Comparison of ENCODE assay signal across 17 cellular contexts in genomic region chr6:29946380-29946779, GRCh38. TPM values are rescaled to one million over a fixed set of nuclear protein-coding genes. Genes with fewer than 3 reads are reported as not detected.
DNase-seq lines count a peak whose midpoint lies in the region; ATAC-seq, FAIRE-seq and TF ChIP-seq lines count a peak whose summit lies in the region.
"Had no signal": no experiment of that assay in that cellular context is flagged by ENCODE, and none has a peak within 500 bp of the region (broad histone marks: within the 10 kb centered on the region; RNA-seq: fewer than 3 reads in every experiment).

No MANE protein-coding gene starts in this region.

- no peaks in the 10 kb centered on the region for H3K9me3 Mint-ChIP-seq in activated T-cell treated with anti-CD3 and anti-CD28 coated beads, Interleukin-2, amount 50 U/mL, for 72 hours
- no peaks in the 10 kb centered on the region for H3K9me3 Mint-ChIP-seq in stimulated activated effector memory CD8-positive, alpha-beta T cell treated with anti-CD3 and anti-CD28 coated beads, Interleukin-12 subunit alpha, Interleukin-12 subunit beta, amount 100 ng/mL, for 72 hours
- H3K9me3 Mint-ChIP-seq: WTC11 had no signal

- BruUV-seq in GM12878 (replicated peaks; lab: Mats Ljungman, UMichigan): no TSS peak

- no peak for FAIRE-seq in GM12878 (lab: Jason Lieb, UNC)
- FAIRE-seq in small intestine (lab: Jason Lieb, UNC): no peak
- FAIRE-seq: keratinocyte had no signal

- in situ Hi-C loops in GM12878 (cut with MboI): no loop called here

- no peak overlapping the region for H3K4me3 ChIP-seq in SK-N-MC
- H3K4me3 ChIP-seq in GM12878: no peak overlapping the region
- H3K4me3 ChIP-seq in small intestine (ENCODE audit: low read depth in 1 of 2, low read length in 2 of 2): no peak overlapping the region
- H3K4me3 ChIP-seq: hepatocyte had no signal

- no peak for TF ChIP-seq EP300 in GM12878 (IDR thresholded peaks at IDR 0.05; ENCODE audit: borderline replicate concordance in 1 of 2, control insufficient read depth in 1 of 2, low read depth in 2 of 2, low read length in 2 of 2)

- H3K4me3 Mint-ChIP-seq in activated T-cell treated with anti-CD3 and anti-CD28 coated beads, Interleukin-2, amount 50 U/mL, for 72 hours: peak overlapping the region; percentile 96 to 98
- peak overlapping the region; percentile 71 for H3K4me3 Mint-ChIP-seq in stimulated activated effector memory CD8-positive, alpha-beta T cell treated with anti-CD3 and anti-CD28 coated beads, Interleukin-12 subunit alpha, Interleukin-12 subunit beta, amount 100 ng/mL, for 72 hours
- H3K4me3 Mint-ChIP-seq: WTC11 had no signal

- peaks cover 39% of the 10 kb centered on the region in 2 donors for H3K36me3 Mint-ChIP-seq in activated T-cell treated with anti-CD3 and anti-CD28 coated beads, Interleukin-2, amount 50 U/mL, for 72 hours (ENCODE audit: insufficient read depth in 2 of 2)
- H3K36me3 Mint-ChIP-seq in stimulated activated effector memory CD8-positive, alpha-beta T cell treated with anti-CD3 and anti-CD28 coated beads, Interleukin-12 subunit alpha, Interleukin-12 subunit beta, amount 100 ng/mL, for 72 hours: peaks cover 78% of the 10 kb centered on the region

- no peak for DNase-seq in activated T-cell treated with anti-CD3 and anti-CD28 coated beads, Interleukin-2, amount 50 U/mL, for 72 hours
- no peak for DNase-seq in activated T-cell treated with anti-CD3 and anti-CD28 coated beads, Interleukin-2, amount 50 U/mL, for 1 hour
- DNase-seq in SK-N-MC (ENCODE audit: low read depth, low spot score) (no peak), GM12878 (ENCODE audit: low read depth, low spot score) (no peak), HK-2 (ENCODE audit: unreplicated experiment) (no peak), small intestine (no peak), midbrain (lab: John Stamatoyannopoulos, UW) (no peak)
- no peak for DNase-seq in stimulated activated effector memory CD8-positive, alpha-beta T cell treated with anti-CD3 and anti-CD28 coated beads, Interleukin-12 subunit alpha, Interleukin-12 subunit beta, amount 100 ng/mL, for 72 hours (ENCODE audit: low spot score in 2 of 2)
- DNase-seq: HCEC 1CT, mammary epithelial cell, NCI-H1436 treated with DMSO at 0.1 percent for 48 hours, nucleus accumbens, right cardiac atrium, substantia nigra had no signal

- H3K9ac ChIP-seq in SK-N-MC (ENCODE audit: insufficient read length): no peak overlapping the region
- H3K9ac ChIP-seq in GM12878 (ENCODE audit: control insufficient read depth, insufficient read depth, low read length): no peak overlapping the region

- peaks cover 40% of the 10 kb centered on the region for H3K79me2 ChIP-seq in GM12878 (ENCODE audit: control insufficient read depth, insufficient read depth, low read length)
- H3K79me2 ChIP-seq: hepatocyte had no signal

- H4K20me1 ChIP-seq in GM12878 (ENCODE audit: control insufficient read depth, insufficient read depth): no peaks in the 10 kb centered on the region; the same call in 1 of the 2 replicates

- peak overlapping the region; percentile 99 for H3K27ac Mint-ChIP-seq in activated T-cell treated with anti-CD3 and anti-CD28 coated beads, Interleukin-2, amount 50 U/mL, for 72 hours
- H3K27ac Mint-ChIP-seq in stimulated activated effector memory CD8-positive, alpha-beta T cell treated with anti-CD3 and anti-CD28 coated beads, Interleukin-12 subunit alpha, Interleukin-12 subunit beta, amount 100 ng/mL, for 72 hours: peak overlapping the region; percentile 88
- H3K27ac Mint-ChIP-seq: WTC11 had no signal

- intact Hi-C loops in GM12878 (cut with micrococcal nuclease; ENCODE audit: unreplicated experiment): loop anchor here (10.0 kb wide), 1 partner anchor 222 kb away; the partner anchor contains the start of gene HLA-F

- H3K27ac ChIP-seq in SK-N-MC (peak overlapping the region; percentile 62), GM12878 (ENCODE audit: control insufficient read depth, insufficient read depth) (no peak overlapping the region), small intestine (ENCODE audit: low read depth in 1 of 2, low read length in 1 of 2) (no peak overlapping the region)
- H3K27ac ChIP-seq: hepatocyte had no signal

- ATAC-seq in activated T-cell treated with anti-CD3 and anti-CD28 coated beads, Interleukin-2, amount 50 U/mL, for 72 hours (replicated peaks in 1 of 2): no peak
- ATAC-seq in GM12878: no peak
- ATAC-seq in stimulated activated effector memory CD8-positive, alpha-beta T cell treated with anti-CD3 and anti-CD28 coated beads, Interleukin-12 subunit alpha, Interleukin-12 subunit beta, amount 100 ng/mL, for 72 hours: no peak
- ATAC-seq: right cardiac atrium, WTC11 had no signal

- SMC1A ChIA-PET in GM12878 (lab: Charles Lee; ENCODE audit: uncharacterized antibody, unreplicated experiment): interaction anchor here (2.1 to 3.0 kb wide), 2 partner anchors 18 to 21 kb away, joined by 9 to 14 read pairs; no protein-coding TSS in a partner anchor

- H3K36me3 ChIP-seq in SK-N-MC (ENCODE audit: insufficient read depth, low read length): no peaks in the 10 kb centered on the region; the same call in 1 of the 2 replicates
- H3K36me3 ChIP-seq in GM12878 (ENCODE audit: control insufficient read depth in 2 of 2, insufficient read depth in 2 of 2, low read length in 1 of 2): peaks cover 0 to 28% of the 10 kb centered on the region in 2 experiments
- H3K36me3 ChIP-seq in small intestine (ENCODE audit: control insufficient read depth in 2 of 2, insufficient read depth in 2 of 2, low read length in 2 of 2): peaks cover 3 to 8% of the 10 kb centered on the region in 2 donors

- POLR2A ChIA-PET in GM12878 (lab: Charles Lee): interaction anchor here (2.4 kb wide), 1 partner anchor 18 kb away, joined by 10 read pairs; no protein-coding TSS in a partner anchor

- no peaks in the 10 kb centered on the region for H3K27me3 ChIP-seq in GM12878 (replicated peaks in 1 of 2; ENCODE audit: control insufficient read depth in 2 of 2, insufficient read depth in 2 of 2, low read length in 1 of 2)
- no peaks in the 10 kb centered on the region for H3K27me3 ChIP-seq in small intestine (ENCODE audit: control insufficient read depth in 2 of 2, insufficient read depth in 2 of 2, low read length in 2 of 2)
- H3K27me3 ChIP-seq: hepatocyte had no signal

- H3K27me3 Mint-ChIP-seq in activated T-cell treated with anti-CD3 and anti-CD28 coated beads, Interleukin-2, amount 50 U/mL, for 72 hours (ENCODE audit: low read depth): no peaks in the 10 kb centered on the region

- peaks cover 43% of the 10 kb centered on the region for H3K4me1 Mint-ChIP-seq in activated T-cell treated with anti-CD3 and anti-CD28 coated beads, Interleukin-2, amount 50 U/mL, for 72 hours (ENCODE audit: low read depth)
- peaks cover 74% of the 10 kb centered on the region for H3K4me1 Mint-ChIP-seq in stimulated activated effector memory CD8-positive, alpha-beta T cell treated with anti-CD3 and anti-CD28 coated beads, Interleukin-12 subunit alpha, Interleukin-12 subunit beta, amount 100 ng/mL, for 72 hours

- 93% methylated on average over 6 of the region's 6 CpGs for WGBS in GM12878 (ENCODE audit: insufficient coverage, insufficient replicate concordance, low lambda C conversion rate, missing lambda C conversion rate)
- 59 to 84% (median 69%) methylated on average over 6 of the region's 6 CpGs for WGBS in small intestine, 3 donors

- TF ChIP-seq RAD21 in GM12878 (IDR thresholded peaks at IDR 0.05; ENCODE audit: insufficient read depth, low read depth, low read length): no peak

- no peaks in the 10 kb centered on the region for H3K4me1 ChIP-seq in GM12878 (ENCODE audit: control insufficient read depth, insufficient read depth, low read length)
- H3K4me1 ChIP-seq in small intestine (ENCODE audit: control insufficient read depth in 2 of 2, insufficient read depth in 1 of 2, low read depth in 1 of 2, low read length in 1 of 2): peaks cover 0 to 10% of the 10 kb centered on the region in 2 donors

- RAD21 ChIA-PET in GM12878 (lab: Charles Lee; ENCODE audit: unreplicated experiment): no interaction called here

- no peak for TF ChIP-seq CTCF in GM12878 (IDR thresholded peaks at IDR 0.05 in 2 of 3, conservative IDR thresholded peaks at IDR 0.05 in 1 of 3; ENCODE audit: control insufficient read depth in 2 of 3, extremely low read depth in 1 of 3, insufficient read depth in 1 of 3, low read depth in 3 of 3, low read length in 3 of 3)

- no peak for TF ChIP-seq POLR2A in GM12878 (IDR thresholded peaks at IDR 0.05; ENCODE audit: low read depth, low read length)

- CTCF ChIA-PET in GM12878 (lab: Yijun Ruan, JAX): interaction anchor here (0.9 kb wide), 1 partner anchor 21 kb away, joined by 4 read pairs; no protein-coding TSS in a partner anchor

- H3K4me2 ChIP-seq in GM12878 (ENCODE audit: control insufficient read depth, insufficient read depth): no peak overlapping the region
- H3K4me2 ChIP-seq: hepatocyte had no signal

- no peak overlapping the region for H2AFZ ChIP-seq in GM12878 (ENCODE audit: control insufficient read depth, low read depth, low read length)
- H2AFZ ChIP-seq: hepatocyte had no signal

- H3K9me3 ChIP-seq in SK-N-MC (ENCODE audit: low read depth, low read length): no peaks in the 10 kb centered on the region
- no peaks in the 10 kb centered on the region for H3K9me3 ChIP-seq in GM12878 (replicated peaks; ENCODE audit: control insufficient read depth, insufficient read depth, low read length)
- no peaks in the 10 kb centered on the region for H3K9me3 ChIP-seq in small intestine (ENCODE audit: control insufficient read depth, low read depth)

TF ChIP-seq in GM12878, 131 proteins besides CTCF, POLR2A, EP300 and RAD21 (continues in another document):
- TF ChIP-seq EZH2 (IDR thresholded peaks at IDR 0.05; ENCODE audit: borderline replicate concordance, control insufficient read depth, low read depth, low read length) (no peak), YBX1 (IDR thresholded peaks at IDR 0.05) (no peak)

RNA-seq across cellular contexts. Expression of gene HLA-A, which starts 4.0 kb away (rescaled TPM):
- 1,000 to 10,000 TPM; 1,261 to 1,795 TPM for total RNA-seq in activated T-cell treated with anti-CD3 and anti-CD28 coated beads, Interleukin-2, amount 50 U/mL, for 72 hours
- 877 and 922 TPM in 2 replicates for total RNA-seq in GM12878 (2013; cell fraction: nucleolus; rRNA removed)
- 1,155 and 1,166 TPM in 2 replicates for total RNA-seq in GM12878 (2014; rRNA removed)
- 455 and 468 TPM in 2 replicates for total RNA-seq in GM12878 (2014; rRNA removed; fragmentation: Illumina TruSeq; extraction: Trizol)
- 928 and 1,003 TPM in 2 replicates for total RNA-seq in GM12878 (2021)
- 718 TPM for polyA plus RNA-seq in GM12878 (2011; ENCODE audit: low read depth)
- polyA plus RNA-seq in GM12878 (2011; rRNA removed): 490 and 959 TPM in 2 replicates
- 1,522 and 1,730 TPM in 2 replicates for polyA plus RNA-seq in GM12878 (2011; cell fraction: cytosol; rRNA removed)
- 1,255 and 1,711 TPM in 2 replicates for polyA plus RNA-seq in GM12878 (2011; cell fraction: nucleus; rRNA removed)
- 1,065 and 1,243 TPM in 2 replicates for polyA plus RNA-seq in GM12878 (2012)
- polyA plus RNA-seq in GM12878 (2014; fragmentation: Illumina TruSeq; extraction: Trizol): 255 and 382 TPM in 2 replicates
- 100 to 1,000 TPM; 129 to 329 TPM for polyA plus RNA-seq in GM12878 (2014; fragmentation: Nextera tagmentation; extraction: Ambion mirVana)
- polyA plus RNA-seq in GM12878 (2014; rRNA removed): 1,078 and 1,263 TPM in 2 replicates
- 100 to 1,000 TPM; 699 to 799 TPM for polyA plus RNA-seq in GM12878 (2016; fragmentation: Nextera tagmentation; extraction: Ambion mirVana)
- 560 and 847 TPM in 2 replicates for polyA minus RNA-seq in GM12878 (2011; rRNA and poly(A)+ RNA removed)
- 323 and 371 TPM in 2 replicates for polyA minus RNA-seq in GM12878 (2011; cell fraction: cytosol; rRNA and poly(A)+ RNA removed)
- 239 and 260 TPM in 2 replicates for polyA minus RNA-seq in GM12878 (2011; cell fraction: nucleus; rRNA and poly(A)+ RNA removed)
- polyA plus RNA-seq in small intestine: 1,000 to 10,000 TPM in 2 of 3 donors, 100 to 1,000 TPM in 1; 844 to 1,584 (median 1,194) TPM
